Comparison of ENCODE assay signal across 20 cellular contexts in the genomic region with DNA sequence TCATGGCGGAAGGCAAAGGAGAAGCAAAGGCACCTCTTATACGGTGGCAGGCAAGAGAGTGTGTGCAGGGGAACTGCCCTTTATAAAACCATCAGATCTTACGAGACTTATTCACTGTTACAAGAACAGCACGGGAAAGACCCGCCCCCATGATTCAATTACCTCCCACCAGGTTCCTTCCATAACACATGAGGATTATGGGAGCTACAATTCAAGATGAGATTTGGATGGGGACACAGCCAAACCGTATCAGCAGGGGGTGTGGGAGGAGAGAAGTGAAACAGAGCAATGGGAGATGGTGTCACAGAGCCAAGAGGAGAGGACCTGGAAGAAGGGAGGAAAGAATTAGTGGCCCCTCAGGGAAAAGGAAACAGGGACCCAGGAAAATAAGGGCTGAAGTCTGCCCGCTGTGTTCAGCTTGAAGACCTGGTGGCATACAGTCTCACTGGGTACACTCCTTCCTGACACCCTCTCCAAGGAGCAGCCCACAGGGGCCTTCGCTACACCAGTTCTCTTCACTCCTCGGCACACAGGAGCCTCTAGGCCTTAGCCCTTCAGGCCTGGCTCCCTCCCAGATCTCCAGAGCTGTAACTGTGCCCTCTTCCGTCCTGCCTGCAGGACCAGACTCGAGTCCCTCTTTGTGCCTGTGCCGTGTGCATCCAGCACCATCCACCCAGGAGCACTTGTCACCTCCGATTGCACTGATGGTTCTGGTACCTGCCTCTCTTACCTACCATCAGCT.
DNase-seq lines count a peak whose midpoint lies in the region; ATAC-seq, FAIRE-seq and TF ChIP-seq lines count a peak whose summit lies in the region.
"Had no signal": no experiment of that assay in that cellular context is flagged by ENCODE, and none has a peak within 500 bp of the region (broad histone marks: within the 10 kb centered on the region; RNA-seq: fewer than 3 reads in every experiment).

No MANE protein-coding gene starts in this region.

- H2AFZ ChIP-seq in K562 (ENCODE audit: low read depth, low read length) = no peak overlapping the region

- H3K4me1 ChIP-seq in A549 = no peaks in the 10 kb centered on the region
- H3K4me1 ChIP-seq in BLaER1 treated with 17β-estradiol and CSF1 and Interleukin-3, amounts not matched to agents 10 nM and 100 nM = peaks cover 10 to 51% (median 30%) of the 10 kb centered on the region in 10 experiments; a peak in 19 of 20 replicates
- H3K4me1 ChIP-seq in K562 (replicated peaks in 1 of 2; ENCODE audit: control insufficient read depth in 2 of 2, insufficient read depth in 2 of 2, low read length in 2 of 2) = peaks cover 0 to 4% of the 10 kb centered on the region in 2 experiments; a peak in 3 of 5 replicates
- H3K4me1 ChIP-seq in spleen = no peaks in the 10 kb centered on the region
- no peaks in the 10 kb centered on the region for H3K4me1 ChIP-seq in thyroid gland

- TF ChIP-seq EP300 in A549 (IDR thresholded peaks at IDR 0.05) = no peak
- no peak for TF ChIP-seq EP300 in K562 (IDR thresholded peaks at IDR 0.05; ENCODE audit: low read length)

- intact Hi-C loops in K562 (cut with micrococcal nuclease) (no loop called here), spleen (cut with DNase I; ENCODE audit: low total_unique reads) (no loop called here), thyroid gland (cut with DNase I) (no loop called here)

- no peaks in the 10 kb centered on the region for H3K79me2 ChIP-seq in K562 (ENCODE audit: control insufficient read depth, insufficient read depth, low read length)

- no peak for FAIRE-seq in A549 (lab: Jason Lieb, UNC)
- FAIRE-seq in K562 (lab: Jason Lieb, UNC) = no peak
- FAIRE-seq: H54, HTR-8/SVneo had no signal

- TF ChIP-seq RAD21 in A549 (conservative IDR thresholded peaks at IDR 0.05 in 1 of 2, IDR thresholded peaks at IDR 0.05 in 1 of 2) (no peak), K562 (CRISPR knock-in tag; conservative IDR thresholded peaks at IDR 0.05 in 1 of 2, IDR thresholded peaks at IDR 0.05 in 1 of 2) (no peak)

- no peaks in the 10 kb centered on the region; the same call in 2 of the 3 replicates for H3K9me3 ChIP-seq in A549
- peaks cover 3 to 5% (median 4%) of the 10 kb centered on the region in 11 experiments; a peak in 18 of 22 replicates for H3K9me3 ChIP-seq in BLaER1 treated with 17β-estradiol and CSF1 and Interleukin-3, amounts not matched to agents 10 nM and 100 nM (replicated peaks in 1 of 11)
- peaks cover 4% of the 10 kb centered on the region; the same call in 1 of the 2 replicates for H3K9me3 ChIP-seq in K562 (replicated peaks; ENCODE audit: control insufficient read depth, insufficient read depth, low read depth, low read length)
- H3K9me3 ChIP-seq in spleen = peaks cover 0 to 6% (median 0%) of the 10 kb centered on the region in 8 donors
- H3K9me3 ChIP-seq in thyroid gland = no peaks in the 10 kb centered on the region

- H3K9me1 ChIP-seq in K562 (ENCODE audit: control insufficient read depth, insufficient read depth, low read length) = no peaks in the 10 kb centered on the region

- 43% methylated on average over 13 of the region's 13 CpGs for WGBS in A549 (ENCODE audit: missing lambda C conversion rate)
- WGBS in K562 (ENCODE audit: insufficient coverage, low coverage, missing lambda C conversion rate) = 10% methylated on average over 13 of the region's 13 CpGs
- WGBS in spleen, 5 donors = 81 to 95% (median 91%) methylated on average over 13 of the region's 13 CpGs
- WGBS in thyroid gland, 2 donors = 80 to 89% methylated on average over 13 of the region's 13 CpGs

- no peak for DNase-seq in A549 (ENCODE audit: low read depth in 1 of 2, low spot score in 1 of 2)
- DNase-seq in K562 (ENCODE audit: extremely low read depth in 1 of 4, low spot score in 3 of 4) = no peak
- DNase-seq in spleen = peak; percentile 53
- DNase-seq in activated CD4-positive, alpha-beta T cell treated with anti-CD3 and anti-CD28 coated beads for 4 hours = no peak
- DNase-seq in thyroid gland = no peak
- no peak for DNase-seq in ureter (ENCODE audit: low spot score)
- DNase-seq: ACHN, DMS79 treated with DMSO at 0.1 percent for 48 hours, IMR-90, Karpas-422, NCI-H1417 treated with DMSO at 0.1 percent for 48 hours, NCI-H1930, NCI-H526, PC-3, RPMI8226, SIG-M5 had no signal

- in situ Hi-C loops in K562 (cut with MboI) = no loop called here

- H4K20me1 ChIP-seq in BLaER1 treated with 17β-estradiol and CSF1 and Interleukin-3, amounts not matched to agents 10 nM and 100 nM = no peaks in the 10 kb centered on the region; a peak in 1 of 22 replicates
- no peaks in the 10 kb centered on the region; the same call in 1 of the 2 replicates for H4K20me1 ChIP-seq in K562 (replicated peaks; ENCODE audit: control insufficient read depth, insufficient read depth, low read length)

- POLR2A ChIA-PET in A549 (lab: Yijun Ruan, JAX) = no interaction called here
- POLR2A ChIA-PET in K562 (lab: Yijun Ruan, JAX) = no interaction called here

- no peak overlapping the region for H3K4me3 ChIP-seq in A549
- no peak overlapping the region for H3K4me3 ChIP-seq in BLaER1 treated with 17β-estradiol and CSF1 and Interleukin-3, amounts not matched to agents 10 nM and 100 nM
- H3K4me3 ChIP-seq in K562 = no peak overlapping the region
- no peak overlapping the region for H3K4me3 ChIP-seq in spleen
- H3K4me3 ChIP-seq in thyroid gland (replicated peaks in 1 of 3) = no peak overlapping the region

- CTCF ChIA-PET in A549 (lab: Yijun Ruan, JAX) = no interaction called here
- CTCF ChIA-PET in K562 (lab: Yijun Ruan, JAX; ENCODE audit: low intra/inter-chr PET ratio) = no interaction called here

- TF ChIP-seq CTCF in A549 (IDR thresholded peaks at IDR 0.05) (no peak), K562 (IDR thresholded peaks at IDR 0.05 in 2 of 3, conservative IDR thresholded peaks at IDR 0.05 in 1 of 3; ENCODE audit: insufficient read depth in 2 of 3, low read depth in 1 of 3, low read length in 3 of 3) (no peak), spleen (IDR thresholded peaks at IDR 0.05 in 8 of 11, conservative IDR thresholded peaks at IDR 0.05 in 3 of 11) (no peak), thyroid gland (IDR thresholded peaks at IDR 0.05) (no peak)

- ATAC-seq in A549 = peak; percentile 37 to 40; a peak in 3 of 6 replicates
- ATAC-seq in K562 = peak; percentile 47
- ATAC-seq: PC-3 had no signal

- H3K36me3 ChIP-seq in BLaER1 treated with 17β-estradiol and CSF1 and Interleukin-3, amounts not matched to agents 10 nM and 100 nM = no peaks in the 10 kb centered on the region
- H3K36me3 ChIP-seq in K562 (ENCODE audit: control insufficient read depth, insufficient read depth, low read length) (no peaks in the 10 kb centered on the region), spleen (no peaks in the 10 kb centered on the region), thyroid gland (no peaks in the 10 kb centered on the region)

- peak overlapping the region in 1 of 11 experiments; percentile 68; a peak in 1 of 22 replicates for H3K9ac ChIP-seq in BLaER1 treated with 17β-estradiol and CSF1 and Interleukin-3, amounts not matched to agents 10 nM and 100 nM
- H3K9ac ChIP-seq in K562 (ENCODE audit: insufficient read depth in 1 of 2, low read depth in 2 of 2, low read length in 2 of 2) = no peak overlapping the region

- H3K27ac ChIP-seq in A549 = no peak overlapping the region
- peak overlapping the region in 2 of 11 experiments; percentile 68 to 74; a peak in 3 of 22 replicates for H3K27ac ChIP-seq in BLaER1 treated with 17β-estradiol and CSF1 and Interleukin-3, amounts not matched to agents 10 nM and 100 nM
- no peak overlapping the region for H3K27ac ChIP-seq in K562 (ENCODE audit: extremely low read depth, low read depth, low read length)
- no peak overlapping the region for H3K27ac ChIP-seq in spleen
- no peak overlapping the region for H3K27ac ChIP-seq in thyroid gland
- H3K27ac ChIP-seq: HL-60 had no signal

- BruUV-seq in K562 (replicated peaks; lab: Mats Ljungman, UMichigan) = no TSS peak

- H3K27me3 ChIP-seq in BLaER1 treated with 17β-estradiol and CSF1 and Interleukin-3, amounts not matched to agents 10 nM and 100 nM = peaks cover 0 to 18% (median 0%) of the 10 kb centered on the region in 11 experiments; a peak in 7 of 22 replicates
- H3K27me3 ChIP-seq in K562 (ENCODE audit: control insufficient read depth in 2 of 2, insufficient read depth in 2 of 2, low read length in 2 of 2) (peaks cover 21 to 55% of the 10 kb centered on the region in 2 experiments), spleen (replicated peaks in 1 of 7) (no peaks in the 10 kb centered on the region), thyroid gland (no peaks in the 10 kb centered on the region)

- TF ChIP-seq POLR2A in A549 (IDR thresholded peaks at IDR 0.05; ENCODE audit: low read length) (no peak), K562 (conservative IDR thresholded peaks at IDR 0.05) (no peak), spleen (IDR thresholded peaks at IDR 0.05) (no peak), thyroid gland (IDR thresholded peaks at IDR 0.05) (no peak)

- no peak overlapping the region for H3K4me2 ChIP-seq in A549
- H3K4me2 ChIP-seq in BLaER1 treated with 17β-estradiol and CSF1 and Interleukin-3, amounts not matched to agents 10 nM and 100 nM = peak overlapping the region in 8 of 11 experiments; percentile 71 to 93 (median 84); a peak in 13 of 22 replicates
- H3K4me2 ChIP-seq in K562 (ENCODE audit: insufficient read depth, low read length) = no peak overlapping the region

TF ChIP-seq in A549, 52 proteins besides CTCF, POLR2A, EP300 and RAD21:
- TF ChIP-seq EHF (CRISPR knock-in tag; IDR thresholded peaks at IDR 0.05) = no peak
- TF ChIP-seq MAZ (IDR thresholded peaks at IDR 0.05; ENCODE audit: borderline replicate concordance, low read depth, low read length) = no peak
- no peak for TF ChIP-seq GATA3 (IDR thresholded peaks at IDR 0.05; ENCODE audit: borderline replicate concordance)

TF ChIP-seq in K562, 482 proteins besides CTCF, POLR2A, EP300 and RAD21 (continues in another document):
- TF ChIP-seq ZNF175 (CRISPR knock-in tag; IDR thresholded peaks at IDR 0.05; ENCODE audit: low read depth) = no peak
- TF ChIP-seq, protein P1, sequence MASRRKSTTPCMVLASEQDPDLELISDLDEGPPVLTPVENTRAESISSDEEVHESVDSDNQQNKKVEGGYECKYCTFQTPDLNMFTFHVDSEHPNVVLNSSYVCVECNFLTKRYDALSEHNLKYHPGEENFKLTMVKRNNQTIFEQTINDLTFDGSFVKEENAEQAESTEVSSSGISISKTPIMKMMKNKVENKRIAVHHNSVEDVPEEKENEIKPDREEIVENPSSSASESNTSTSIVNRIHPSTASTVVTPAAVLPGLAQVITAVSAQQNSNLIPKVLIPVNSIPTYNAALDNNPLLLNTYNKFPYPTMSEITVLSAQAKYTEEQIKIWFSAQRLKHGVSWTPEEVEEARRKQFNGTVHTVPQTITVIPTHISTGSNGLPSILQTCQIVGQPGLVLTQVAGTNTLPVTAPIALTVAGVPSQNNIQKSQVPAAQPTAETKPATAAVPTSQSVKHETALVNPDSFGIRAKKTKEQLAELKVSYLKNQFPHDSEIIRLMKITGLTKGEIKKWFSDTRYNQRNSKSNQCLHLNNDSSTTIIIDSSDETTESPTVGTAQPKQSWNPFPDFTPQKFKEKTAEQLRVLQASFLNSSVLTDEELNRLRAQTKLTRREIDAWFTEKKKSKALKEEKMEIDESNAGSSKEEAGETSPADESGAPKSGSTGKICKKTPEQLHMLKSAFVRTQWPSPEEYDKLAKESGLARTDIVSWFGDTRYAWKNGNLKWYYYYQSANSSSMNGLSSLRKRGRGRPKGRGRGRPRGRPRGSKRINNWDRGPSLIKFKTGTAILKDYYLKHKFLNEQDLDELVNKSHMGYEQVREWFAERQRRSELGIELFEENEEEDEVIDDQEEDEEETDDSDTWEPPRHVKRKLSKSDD (conservative IDR thresholded peaks at IDR 0.05; ENCODE audit: low read length) = no peak

Comparison
In these comparisons a context has a peak if more than half of its experiments do, and no peak if none do; other contexts are left out.
1. H3K4me2 ChIP-seq: peak in BLaER1 treated with 17β-estradiol and CSF1 and Interleukin-3, amounts not matched to agents 10 nM and 100 nM (8 of 11); none in A549 (single experiment) and K562 (single experiment).